9 cellular contexts compared by ENCODE assay signal in the genomic region with DNA sequence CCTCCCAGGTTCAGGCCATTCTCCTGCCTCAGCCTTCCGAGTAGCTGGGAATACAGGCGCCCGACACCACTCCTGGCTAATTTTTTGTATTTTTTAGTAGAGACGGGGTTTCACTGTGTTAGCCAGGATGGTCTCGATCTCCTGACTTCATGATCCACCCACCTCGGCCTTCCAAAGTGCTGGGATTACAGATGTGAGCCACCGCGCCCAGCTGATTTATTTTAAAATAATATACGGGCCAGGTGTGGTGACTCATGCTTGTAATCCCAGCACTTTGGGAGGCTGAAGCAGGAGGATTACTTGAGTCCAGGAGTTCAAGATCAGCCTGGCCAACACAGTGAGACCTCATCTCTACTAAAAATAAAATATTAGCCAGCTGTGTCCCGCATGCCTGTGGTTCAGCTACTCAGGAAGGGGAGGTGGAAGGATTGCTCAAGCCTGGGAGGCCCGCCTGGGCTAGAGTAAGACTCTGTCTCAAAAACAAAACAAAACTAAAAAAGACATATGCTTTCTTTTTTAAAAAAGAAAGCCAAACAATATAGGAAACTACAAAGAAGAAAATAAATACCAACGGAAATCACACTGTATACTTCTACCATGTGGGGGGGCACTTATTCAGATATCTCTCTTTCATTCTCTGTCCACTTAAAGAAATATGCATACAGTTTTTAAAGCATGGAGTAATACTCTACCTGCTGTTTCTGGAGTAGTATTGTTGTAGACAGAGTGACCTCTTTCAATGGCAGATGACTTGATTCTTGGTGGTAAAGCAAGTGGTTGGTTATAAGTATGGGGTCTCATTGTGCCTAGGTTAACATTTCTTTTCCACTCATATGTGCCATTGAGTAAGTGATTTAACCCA. TPM values are rescaled to one million over a fixed set of nuclear protein-coding genes. Genes with fewer than 3 reads are reported as not detected.
DNase-seq lines count a peak whose midpoint lies in the region; ATAC-seq and TF ChIP-seq lines count a peak whose summit lies in the region.
"Had no signal": no experiment of that assay in that cellular context is flagged by ENCODE, and none has a peak within 500 bp of the region (broad histone marks: within the 10 kb centered on the region; RNA-seq: fewer than 3 reads in every experiment).

No MANE protein-coding gene starts in this region.

- intact Hi-C loops in activated T-helper 2 cell treated with anti-CD3 and anti-CD28 coated beads, Interferon-gamma antibody, Interleukin-2, Interleukin-4, amounts not matched to agents 10 μg/mL and 5 μg/mL and 100 μg/mL, durations not matched to agents 14 hours and 24 hours and 36 hours (cut with micrococcal nuclease), result no loop called here

- no peak overlapping the region for H2BK12ac ChIP-seq in mesenchymal stem cell (ENCODE audit: low read length in 2 of 2)

- H3K18ac ChIP-seq in mesenchymal stem cell (ENCODE audit: low read depth in 1 of 2, low read length in 2 of 2), result no peak overlapping the region

- peak; percentile 21 for DNase-seq in Caki2 (ENCODE audit: low read depth)
- DNase-seq in HK-2 (ENCODE audit: unreplicated experiment), result peak; percentile 26
- no peak for DNase-seq in activated T-helper 2 cell treated with anti-CD3 and anti-CD28 coated beads, Interferon-gamma antibody, Interleukin-2, Interleukin-4, amounts not matched to agents 10 μg/mL and 5 μg/mL and 100 μg/mL, durations not matched to agents 14 hours and 24 hours and 36 hours (ENCODE audit: low spot score)
- peak; percentile 85 for DNase-seq in mesenchymal stem cell
- no peak for DNase-seq in GM13976 (ENCODE audit: low spot score)
- DNase-seq in NCI-H2171 (lab: John Stamatoyannopoulos, UW), result no peak
- no peak for DNase-seq in activated effector memory CD4-positive, alpha-beta T cell treated with anti-CD3 and anti-CD28 coated beads, Interleukin-2, amount 50 U/mL, for 16 hours
- DNase-seq: NCI-H1436 had no signal

- H3K4me2 ChIP-seq in mesenchymal stem cell (ENCODE audit: low read length, poor library complexity, severe bottlenecking), result no peak overlapping the region

- H3K27ac Mint-ChIP-seq in activated T-helper 2 cell treated with anti-CD3 and anti-CD28 coated beads, Interferon-gamma antibody, Interleukin-2, Interleukin-4, amounts not matched to agents 10 μg/mL and 5 μg/mL and 100 μg/mL, durations not matched to agents 14 hours and 24 hours and 36 hours, result peak overlapping the region; percentile 61

- WGBS in mesenchymal stem cell, result 84% methylated on average over 9 of the region's 12 CpGs

- no peaks in the 10 kb centered on the region for H3K9me3 ChIP-seq in mesenchymal stem cell (ENCODE audit: control insufficient read depth, low read length)

- H2AK5ac ChIP-seq in mesenchymal stem cell (ENCODE audit: low read length, severe bottlenecking), result no peak overlapping the region

- H3K9me3 Mint-ChIP-seq in activated T-helper 2 cell treated with anti-CD3 and anti-CD28 coated beads, Interferon-gamma antibody, Interleukin-2, Interleukin-4, amounts not matched to agents 10 μg/mL and 5 μg/mL and 100 μg/mL, durations not matched to agents 14 hours and 24 hours and 36 hours, result no peaks in the 10 kb centered on the region

- H4K91ac ChIP-seq in mesenchymal stem cell (ENCODE audit: low read length), result no peak overlapping the region

- H3K27me3 ChIP-seq in mesenchymal stem cell (ENCODE audit: control insufficient read depth in 1 of 2, insufficient read depth in 1 of 2, low read length in 2 of 2), result no peaks in the 10 kb centered on the region

- H4K8ac ChIP-seq in mesenchymal stem cell (ENCODE audit: low read length), result no peak overlapping the region

- no peak overlapping the region for H3K4ac ChIP-seq in mesenchymal stem cell (ENCODE audit: low read depth in 1 of 2, low read length in 2 of 2)

- H2BK120ac ChIP-seq in mesenchymal stem cell (ENCODE audit: low read depth, low read length), result no peak overlapping the region

- H3K4me3 Mint-ChIP-seq in activated T-helper 2 cell treated with anti-CD3 and anti-CD28 coated beads, Interferon-gamma antibody, Interleukin-2, Interleukin-4, amounts not matched to agents 10 μg/mL and 5 μg/mL and 100 μg/mL, durations not matched to agents 14 hours and 24 hours and 36 hours (ENCODE audit: low read depth), result no peak overlapping the region

- peaks cover 3% of the 10 kb centered on the region for H3K79me1 ChIP-seq in mesenchymal stem cell (replicated peaks; ENCODE audit: low read length, poor library complexity, severe bottlenecking)

- H3K27me3 Mint-ChIP-seq in activated T-helper 2 cell treated with anti-CD3 and anti-CD28 coated beads, Interferon-gamma antibody, Interleukin-2, Interleukin-4, amounts not matched to agents 10 μg/mL and 5 μg/mL and 100 μg/mL, durations not matched to agents 14 hours and 24 hours and 36 hours (ENCODE audit: low read depth), result no peaks in the 10 kb centered on the region

- in situ Hi-C loops in Caki2 (cut with HindIII; ENCODE audit: low pct_unique_long_range_greater_than_20kb, low sequenced_read_pairs) (no loop called here), GM13976 (cut with MboI; ENCODE audit: low sequenced_read_pairs, unreplicated experiment) (no loop called here)

- no peaks in the 10 kb centered on the region for H3K36me3 Mint-ChIP-seq in activated T-helper 2 cell treated with anti-CD3 and anti-CD28 coated beads, Interferon-gamma antibody, Interleukin-2, Interleukin-4, amounts not matched to agents 10 μg/mL and 5 μg/mL and 100 μg/mL, durations not matched to agents 14 hours and 24 hours and 36 hours (ENCODE audit: low read depth)

- peak overlapping the region in 1 of 2 experiments; percentile 20 for H3K4me3 ChIP-seq in mesenchymal stem cell (ENCODE audit: insufficient read depth in 1 of 2, low read depth in 1 of 2, low read length in 2 of 2)

- peak overlapping the region; percentile 72 for H3K9ac ChIP-seq in mesenchymal stem cell (ENCODE audit: low read length)

- no peak overlapping the region for H3K23ac ChIP-seq in mesenchymal stem cell (ENCODE audit: low read length in 2 of 2)

- no peak overlapping the region for H2BK5ac ChIP-seq in mesenchymal stem cell (ENCODE audit: low read depth, low read length, poor library complexity, severe bottlenecking)

- no peak overlapping the region for H3K14ac ChIP-seq in mesenchymal stem cell (ENCODE audit: low read length in 2 of 2)

- H2AFZ ChIP-seq in mesenchymal stem cell (ENCODE audit: low read depth, low read length), result no peak overlapping the region

- H3K4me1 ChIP-seq in mesenchymal stem cell (ENCODE audit: control insufficient read depth, insufficient read depth, low read depth, low read length), result peaks cover 5% of the 10 kb centered on the region

- no peak for TF ChIP-seq CTCF in GM13976 (IDR thresholded peaks at IDR 0.05; ENCODE audit: borderline replicate concordance, control extremely low read depth, extremely low read depth, insufficient read depth, missing control alignments)

- ATAC-seq in HG03175 (IDR thresholded peaks at IDR 0.05; ENCODE audit: unreplicated experiment), result no peak

- no peak overlapping the region for H2BK15ac ChIP-seq in mesenchymal stem cell (ENCODE audit: low read depth, poor library complexity, severe bottlenecking)

- peaks cover 0 to 3% of the 10 kb centered on the region in 2 experiments for H3K36me3 ChIP-seq in mesenchymal stem cell (ENCODE audit: control insufficient read depth in 1 of 2, insufficient read depth in 2 of 2, low read depth in 1 of 2, low read length in 2 of 2)

- H3K27ac ChIP-seq in mesenchymal stem cell (ENCODE audit: low read length, poor library complexity, severe bottlenecking), result peak overlapping the region; percentile 80

- H3K4me1 Mint-ChIP-seq in activated T-helper 2 cell treated with anti-CD3 and anti-CD28 coated beads, Interferon-gamma antibody, Interleukin-2, Interleukin-4, amounts not matched to agents 10 μg/mL and 5 μg/mL and 100 μg/mL, durations not matched to agents 14 hours and 24 hours and 36 hours (ENCODE audit: low read depth), result peaks cover 50% of the 10 kb centered on the region

RNA-seq across cellular contexts. Expression of gene MIA2, which starts 0.9 kb away (rescaled TPM):
- total RNA-seq in Caki2 (2014; rRNA removed; shearing (Covaris generic); ENCODE audit: low replicate concordance), result 18.3 and 29.2 TPM in 2 replicates
- total RNA-seq in activated T-helper 2 cell treated with anti-CD3 and anti-CD28 coated beads, Interferon-gamma antibody, Interleukin-2, Interleukin-4, amounts not matched to agents 10 μg/mL and 5 μg/mL and 100 μg/mL, durations not matched to agents 14 hours and 24 hours and 36 hours, result 17.0 and 17.5 TPM in 2 replicates
- polyA plus RNA-seq in mesenchymal stem cell (2013, experiment 1 of 2), result 12.3 TPM
- 12.6 TPM for polyA plus RNA-seq in mesenchymal stem cell (2013, experiment 2 of 2)

RNA-seq across cellular contexts. Expression of gene PNN, which starts 57.7 kb away (rescaled TPM):
- total RNA-seq in Caki2 (2014; rRNA removed; shearing (Covaris generic); ENCODE audit: low replicate concordance), result 5.3 and 5.9 TPM in 2 replicates
- 115 and 119 TPM in 2 replicates for total RNA-seq in activated T-helper 2 cell treated with anti-CD3 and anti-CD28 coated beads, Interferon-gamma antibody, Interleukin-2, Interleukin-4, amounts not matched to agents 10 μg/mL and 5 μg/mL and 100 μg/mL, durations not matched to agents 14 hours and 24 hours and 36 hours
- polyA plus RNA-seq in mesenchymal stem cell (2013, experiment 1 of 2), result 43.5 TPM
- 41.0 TPM for polyA plus RNA-seq in mesenchymal stem cell (2013, experiment 2 of 2)

Comparison
In these comparisons a context has a peak if more than half of its experiments do, and no peak if none do; other contexts are left out.
1. DNase-seq: peak in Caki2 (single experiment), HK-2 (single experiment) and mesenchymal stem cell (single experiment); none in activated T-helper 2 cell treated with anti-CD3 and anti-CD28 coated beads, Interferon-gamma antibody, Interleukin-2, Interleukin-4, amounts not matched to agents 10 μg/mL and 5 μg/mL and 100 μg/mL, durations not matched to agents 14 hours and 24 hours and 36 hours (single experiment), GM13976 (single experiment), NCI-H2171 (single experiment) and activated effector memory CD4-positive, alpha-beta T cell treated with anti-CD3 and anti-CD28 coated beads, Interleukin-2, amount 50 U/mL, for 16 hours (single experiment).
2. RNA of gene PNN, which starts 57.7 kb away (total RNA-seq): 115 to 119 TPM in activated T-helper 2 cell treated with anti-CD3 and anti-CD28 coated beads, Interferon-gamma antibody, Interleukin-2, Interleukin-4, amounts not matched to agents 10 μg/mL and 5 μg/mL and 100 μg/mL, durations not matched to agents 14 hours and 24 hours and 36 hours; 5.3 to 5.9 TPM in Caki2; every median in the first group is over 10 times any median in the second.